ENCODE assay signal across 8 cellular contexts in genomic region chr2:156892449-156893335, GRCh38.
DNase-seq lines count a peak whose midpoint lies in the region; ATAC-seq and TF ChIP-seq lines count a peak whose summit lies in the region.

No MANE protein-coding gene starts in this region.

- DNase-seq in DMS79 (lab: John Stamatoyannopoulos, UW): peak; percentile 25
- peak; percentile 72 to 85 for DNase-seq in Kasumi-1 (lab: John Stamatoyannopoulos, UW)
- DNase-seq in RPMI8226: peak; percentile 41
- peak; percentile 37 for DNase-seq in epithelial cell of proximal tubule (ENCODE audit: low read depth)
- no peak for DNase-seq in activated CD4-positive, alpha-beta T cell treated with anti-CD3 and anti-CD28 coated beads, Interleukin-2, amount 50 U/mL, for 4 hours

- no peak overlapping the region for H3K27ac ChIP-seq in muscle layer of duodenum (ENCODE audit: low read length)

- H3K27me3 ChIP-seq in muscle layer of duodenum (ENCODE audit: low read depth, low read length): no peaks in the 10 kb centered on the region

- H3K4me1 ChIP-seq in muscle layer of duodenum (ENCODE audit: control insufficient read depth in 1 of 2, insufficient read depth in 2 of 2, low read length in 2 of 2): peaks cover 0 to 4% of the 10 kb centered on the region in 2 donors

- peak; percentile 68 for TF ChIP-seq CTCF in epithelial cell of proximal tubule (conservative IDR thresholded peaks at IDR 0.05; ENCODE audit: low read depth, low read length)

- H3K4me3 ChIP-seq in epithelial cell of proximal tubule (ENCODE audit: low read depth, low read length): peak overlapping the region; percentile 50
- H3K4me3 ChIP-seq in muscle layer of duodenum (ENCODE audit: low read depth in 1 of 2, low read length in 2 of 2): peak overlapping the region; percentile 36 to 48

- ATAC-seq in GM21526 (IDR thresholded peaks at IDR 0.05; ENCODE audit: low FRiP score, unreplicated experiment): peak; percentile 51
- ATAC-seq in HG02763 (IDR thresholded peaks at IDR 0.05; ENCODE audit: unreplicated experiment): no peak

- no peaks in the 10 kb centered on the region for H3K36me3 ChIP-seq in muscle layer of duodenum (ENCODE audit: control insufficient read depth in 1 of 2, insufficient read depth in 2 of 2, low read length in 2 of 2)

- no peaks in the 10 kb centered on the region for H3K9me3 ChIP-seq in muscle layer of duodenum (ENCODE audit: control insufficient read depth in 1 of 2, low read length in 2 of 2)

Comparison
In these comparisons a context has a peak if more than half of its experiments do, and no peak if none do; other contexts are left out.
1. DNase-seq: peak in DMS79 (single experiment), Kasumi-1 (2 of 2), RPMI8226 (single experiment) and epithelial cell of proximal tubule (single experiment); none in activated CD4-positive, alpha-beta T cell treated with anti-CD3 and anti-CD28 coated beads, Interleukin-2, amount 50 U/mL, for 4 hours (0 of 2).